1 cellular context compared by ENCODE assay signal in genomic region chr4:108601517-108601916, GRCh38.
TF ChIP-seq lines count a peak whose summit lies in the region.

No MANE protein-coding gene starts in this region.

TF ChIP-seq in SK-N-SH treated with all-trans-retinoic acid at 6 μM for 48 hours, 23 proteins besides CTCF, POLR2A, EP300 and RAD21 (continued from another document):
- no peak for TF ChIP-seq PATZ1 (CRISPR knock-in tag; IDR thresholded peaks at IDR 0.05; ENCODE audit: borderline replicate concordance)
- no peak for TF ChIP-seq ZNF565 (CRISPR knock-in tag; conservative IDR thresholded peaks at IDR 0.05; ENCODE audit: low read depth)
- TF ChIP-seq TCF4 (CRISPR knock-in tag; IDR thresholded peaks at IDR 0.05; ENCODE audit: borderline replicate concordance) = no peak
- TF ChIP-seq POU6F1 (CRISPR knock-in tag; IDR thresholded peaks at IDR 0.05; ENCODE audit: borderline replicate concordance, low read depth) = no peak
- TF ChIP-seq SNAI2 (CRISPR knock-in tag; IDR thresholded peaks at IDR 0.05) = no peak
- TF ChIP-seq ZFP30 (CRISPR knock-in tag; IDR thresholded peaks at IDR 0.05) = no peak
- TF ChIP-seq ESRRG (CRISPR knock-in tag; IDR thresholded peaks at IDR 0.05) = no peak
- TF ChIP-seq ZNF8 (CRISPR knock-in tag; IDR thresholded peaks at IDR 0.05) = no peak
- no peak for TF ChIP-seq OSR1 (CRISPR knock-in tag; IDR thresholded peaks at IDR 0.05)
- TF ChIP-seq CSRNP3 (CRISPR knock-in tag; IDR thresholded peaks at IDR 0.05) = no peak
- no peak for TF ChIP-seq RARB (CRISPR knock-in tag; IDR thresholded peaks at IDR 0.05)
- no peak for TF ChIP-seq ZFP3 (CRISPR knock-in tag; IDR thresholded peaks at IDR 0.05)
- no peak for TF ChIP-seq CSDC2 (CRISPR knock-in tag; IDR thresholded peaks at IDR 0.05)
- TF ChIP-seq ISL1 (CRISPR knock-in tag; IDR thresholded peaks at IDR 0.05) = no peak
- TF ChIP-seq PPARA (CRISPR knock-in tag; IDR thresholded peaks at IDR 0.05; ENCODE audit: borderline replicate concordance) = no peak
- no peak for TF ChIP-seq GLIS3 (CRISPR knock-in tag; IDR thresholded peaks at IDR 0.05)
- no peak for TF ChIP-seq TSHZ2 (CRISPR knock-in tag; IDR thresholded peaks at IDR 0.05)
- no peak for TF ChIP-seq BACH2 (CRISPR knock-in tag; IDR thresholded peaks at IDR 0.05; ENCODE audit: borderline replicate concordance)
